9 cellular contexts compared by ENCODE assay signal in the genomic region with DNA sequence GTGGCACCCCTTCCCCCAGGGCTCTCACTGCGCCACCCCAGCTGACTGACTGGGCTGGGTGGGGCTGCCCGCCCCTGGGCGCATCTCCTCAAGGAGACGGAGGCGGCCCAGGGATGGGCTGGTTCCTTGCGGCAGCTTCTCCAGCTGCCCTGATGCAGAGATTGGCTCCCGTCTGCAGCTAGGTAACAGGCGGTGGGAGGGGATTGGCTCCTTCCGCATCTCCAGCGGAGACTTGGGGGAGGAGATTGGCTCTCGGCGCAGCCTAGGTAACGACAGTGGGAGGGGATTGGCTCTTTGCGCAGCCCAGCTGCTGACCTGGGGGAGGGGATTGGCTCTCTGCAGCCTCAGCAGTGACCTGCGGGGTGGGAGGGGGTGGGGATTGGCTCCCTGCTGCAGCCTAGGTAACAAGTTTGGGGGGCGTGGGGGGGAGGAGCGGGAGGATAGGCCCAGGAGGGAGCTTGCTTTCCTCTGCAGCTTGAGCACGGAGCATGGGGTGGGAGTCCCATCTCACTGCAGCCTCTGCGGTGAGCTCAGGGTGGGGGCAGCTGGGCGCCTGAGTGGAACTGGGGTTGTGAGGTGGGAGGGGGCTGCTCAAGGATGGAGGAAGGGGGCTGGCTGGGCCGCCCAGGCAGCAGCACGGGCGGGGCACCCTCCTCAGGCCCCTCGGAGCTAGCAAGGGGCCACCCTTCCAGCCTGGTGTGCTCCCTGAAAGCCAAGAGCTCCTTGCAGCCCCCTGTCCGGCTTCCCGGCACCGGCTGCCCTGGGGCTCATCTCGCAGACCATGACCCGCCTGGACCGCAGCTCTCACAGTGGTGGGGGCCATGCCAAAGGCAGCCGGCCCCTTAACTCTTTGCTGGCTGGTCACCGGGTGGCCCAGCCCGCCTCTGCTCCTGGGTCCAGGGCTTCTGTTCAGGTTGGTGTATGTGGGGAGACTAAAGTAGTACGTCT. TPM values are rescaled to one million over a fixed set of nuclear protein-coding genes. Genes with fewer than 3 reads are reported as not detected.
DNase-seq lines count a peak whose midpoint lies in the region; ATAC-seq and TF ChIP-seq lines count a peak whose summit lies in the region.
"Had no signal": no experiment of that assay in that cellular context is flagged by ENCODE, and none has a peak within 500 bp of the region (broad histone marks: within the 10 kb centered on the region; RNA-seq: fewer than 3 reads in every experiment).

No MANE protein-coding gene starts in this region.

- peaks cover 53% of the 10 kb centered on the region for H3K9me1 ChIP-seq in IMR-90 (ENCODE audit: insufficient read depth, low read length)

- H3K4me2 ChIP-seq in IMR-90 (ENCODE audit: low read depth, low read length) (no peak overlapping the region; the same call in 1 of the 2 replicates), neural progenitor cell (peak overlapping the region; percentile 94)

- TF ChIP-seq POLR2A in IMR-90 (IDR thresholded peaks at IDR 0.05; ENCODE audit: low read depth, low read length), result no peak

- 0 out of 2 replicates have a peak overlapping the region, but pooled peaks have one; percentile 28 for H3K56ac ChIP-seq in IMR-90 (ENCODE audit: extremely low read depth, insufficient read depth, low read length)

- POLR2A ChIA-PET in AG04449 (lab: Yijun Ruan, JAX), result interaction anchor here (2.5 to 3.4 kb wide), 2 partner anchors 14 to 28 kb away, joined by 10 to 18 read pairs; no protein-coding TSS in a partner anchor
- POLR2A ChIA-PET in IMR-90 (lab: Charles Lee; ENCODE audit: unreplicated experiment), result no interaction called here
- POLR2A ChIA-PET in WTC11 (lab: Charles Lee), result interaction anchor here (0.6 to 3.6 kb wide), 15 partner anchors 8 to 233 kb away, joined by 3 to 32 read pairs (median 5); a partner anchor contains a TSS

- H3K4me3 ChIP-seq in AG04449 (ENCODE audit: low read depth, low read length) (peak overlapping the region; percentile 15), IMR-90 (ENCODE audit: insufficient read depth, low read depth, low read length) (no peak overlapping the region), foreskin fibroblast (ENCODE audit: low read depth in 1 of 2, low read length in 2 of 2) (peak overlapping the region; percentile 13 to 42), neural progenitor cell (peak overlapping the region; percentile 61)

- peak overlapping the region in 1 of 2 experiments; percentile 85; a peak in 2 of 4 replicates for H4K8ac ChIP-seq in IMR-90 (ENCODE audit: low read depth in 2 of 2, low read length in 2 of 2)

- peaks cover 73% of the 10 kb centered on the region for H3K4me1 Mint-ChIP-seq in WTC11
- H3K4me1 Mint-ChIP-seq in neural progenitor cell, result peaks cover 64% of the 10 kb centered on the region

- H2BK5ac ChIP-seq in IMR-90 (ENCODE audit: low read depth, low read length, poor library complexity, severe bottlenecking), result no peak overlapping the region

- H3K79me2 ChIP-seq in neural progenitor cell (ENCODE audit: low read depth), result peaks cover 77% of the 10 kb centered on the region

- peak overlapping the region; percentile 82 for H4K91ac ChIP-seq in IMR-90 (ENCODE audit: insufficient read depth, low read depth, low read length)

- H3K9me3 Mint-ChIP-seq in WTC11 (no peaks in the 10 kb centered on the region), neural progenitor cell (no peaks in the 10 kb centered on the region)

- H3K4me1 ChIP-seq in IMR-90 (ENCODE audit: control insufficient read depth, insufficient read depth, low read length), result peaks cover 49% of the 10 kb centered on the region
- peaks cover 38% of the 10 kb centered on the region for H3K4me1 ChIP-seq in neural progenitor cell

- no peak overlapping the region for H4K5ac ChIP-seq in IMR-90 (ENCODE audit: low read depth, low read length)

- in situ Hi-C loops in IMR-90 (cut with MboI; ENCODE audit: low sequenced_read_pairs), result no loop called here

- H3K4me3 Mint-ChIP-seq in WTC11, result peak overlapping the region; percentile 85
- H3K4me3 Mint-ChIP-seq in neural progenitor cell, result peak overlapping the region; percentile 82

- peak overlapping the region; percentile 78; the same call in 1 of the 2 replicates for H2AK5ac ChIP-seq in IMR-90 (ENCODE audit: low read depth, low read length)

- peak overlapping the region; percentile 98 for H3K4ac ChIP-seq in IMR-90 (ENCODE audit: low read depth, low read length)

- H3K23ac ChIP-seq in IMR-90 (ENCODE audit: low read depth, low read length), result peak overlapping the region; percentile 74

- intact Hi-C loops in IMR-90 (cut with micrococcal nuclease), result no loop called here

- no peaks in the 10 kb centered on the region for H3K27me3 ChIP-seq in IMR-90 (ENCODE audit: control insufficient read depth, insufficient read depth, low read length)
- no peaks in the 10 kb centered on the region for H3K27me3 ChIP-seq in neural progenitor cell
- H3K27me3 ChIP-seq: neutrophil had no signal

- 19% methylated on average over 6 of the region's 34 CpGs; no CpG with 5 or more reads in 1 of the 2 experiments for WGBS in IMR-90 (ENCODE audit: extremely low coverage in 2 of 2, insufficient read length in 1 of 2), 2 experiments

- H3K79me1 ChIP-seq in IMR-90 (ENCODE audit: low read depth in 1 of 2, low read length in 2 of 2), result peaks cover 43 to 99% of the 10 kb centered on the region in 2 experiments

- H3K9ac ChIP-seq in IMR-90 (ENCODE audit: low read depth, low read length) (peak overlapping the region; percentile 43; the same call in 1 of the 2 replicates), neural progenitor cell (peak overlapping the region; percentile 56)

- H2BK20ac ChIP-seq in IMR-90 (ENCODE audit: low read depth, low read length), result peak overlapping the region; percentile 80; the same call in 1 of the 2 replicates

- H3K27me3 Mint-ChIP-seq in WTC11 (ENCODE audit: low read depth) (no peaks in the 10 kb centered on the region), neural progenitor cell (ENCODE audit: insufficient read depth, low read depth) (peaks cover 12% of the 10 kb centered on the region)

- peak overlapping the region; percentile 24; the same call in 1 of the 3 replicates for H2BK15ac ChIP-seq in IMR-90 (ENCODE audit: low read depth, low read length)

- no TSS peak for BruUV-seq in IMR-90 (replicated peaks; lab: Mats Ljungman, UMichigan)

- H3K9me3 ChIP-seq in IMR-90 (ENCODE audit: control insufficient read depth, insufficient read depth, low read length) (no peaks in the 10 kb centered on the region), neural progenitor cell (ENCODE audit: low read depth) (no peaks in the 10 kb centered on the region)
- H3K9me3 ChIP-seq: neutrophil had no signal

- no peak overlapping the region for H3K18ac ChIP-seq in IMR-90 (ENCODE audit: low read depth, low read length)

- H3K36me3 Mint-ChIP-seq in WTC11 (peaks cover 58% of the 10 kb centered on the region), neural progenitor cell (peaks cover 38% of the 10 kb centered on the region)

- H3K27ac ChIP-seq in IMR-90 (ENCODE audit: insufficient read depth, low read length), result peak overlapping the region; percentile 11
- peak overlapping the region; percentile 79 for H3K27ac ChIP-seq in neural progenitor cell
- H3K27ac ChIP-seq: neutrophil had no signal

- peak overlapping the region; percentile 79 for H2BK120ac ChIP-seq in IMR-90 (ENCODE audit: low read depth, low read length)

- H3F3A ChIP-seq in neural progenitor cell (ENCODE audit: low read depth), result peaks cover 46% of the 10 kb centered on the region

- peak overlapping the region; percentile 94 for H2AK9ac ChIP-seq in IMR-90 (replicated peaks; ENCODE audit: low read depth, low read length, poor library complexity)

- dilution Hi-C loops in IMR-90 (cut with HindIII; ENCODE audit: low sequenced_read_pairs, unreplicated experiment), result no loop called here

- peak overlapping the region; percentile 99 for H3K27ac Mint-ChIP-seq in WTC11
- peak overlapping the region; percentile 74 for H3K27ac Mint-ChIP-seq in neural progenitor cell

- DNase-seq in AG04449 (ENCODE audit: low read depth, low spot score), result no peak
- DNase-seq in IMR-90, result peak; percentile 60
- DNase-seq in WTC11 (ENCODE audit: low spot score), result peak; percentile 96
- DNase-seq in foreskin fibroblast, result peak; percentile 35 to 88
- DNase-seq in neural progenitor cell (ENCODE audit: low spot score), result peak; percentile 99
- DNase-seq in GDM1 (lab: John Stamatoyannopoulos, UW), result no peak
- DNase-seq in CD1c-positive myeloid dendritic cell (ENCODE audit: extremely low spot score), result no peak

- H3K36me3 ChIP-seq in IMR-90 (ENCODE audit: control insufficient read depth, insufficient read depth, low read length) (peaks cover 70% of the 10 kb centered on the region), neural progenitor cell (no peaks in the 10 kb centered on the region)

- no peak for TF ChIP-seq CTCF in AG04449 (IDR thresholded peaks at IDR 0.05; ENCODE audit: insufficient read depth, low read length, missing control alignments)
- TF ChIP-seq CTCF in IMR-90 (conservative IDR thresholded peaks at IDR 0.05; ENCODE audit: low read depth, low read length), result no peak
- TF ChIP-seq CTCF in WTC11 (IDR thresholded peaks at IDR 0.05), result no peak
- no peak for TF ChIP-seq CTCF in foreskin fibroblast (IDR thresholded peaks at IDR 0.05; ENCODE audit: low read depth, low read length)
- TF ChIP-seq CTCF in neural progenitor cell (IDR thresholded peaks at IDR 0.05), result no peak

- no peak for TF ChIP-seq RAD21 in IMR-90 (IDR thresholded peaks at IDR 0.05; ENCODE audit: low read length)

- H3K14ac ChIP-seq in IMR-90 (replicated peaks; ENCODE audit: low read depth, low read length), result peak overlapping the region; percentile 87

- peak; percentile 10 for ATAC-seq in IMR-90 (ENCODE audit: low read depth)
- peak; percentile 91 for ATAC-seq in WTC11
- ATAC-seq in GM18520 (IDR thresholded peaks at IDR 0.05; ENCODE audit: unreplicated experiment), result no peak

- CTCF ChIA-PET in AG04449 (lab: Yijun Ruan, JAX) (interaction anchor here (1.1 to 8.4 kb wide), 5 partner anchors 11 to 28 kb away, joined by 3 to 42 read pairs (median 14); no protein-coding TSS in a partner anchor), IMR-90 (lab: Yijun Ruan, JAX) (interaction anchor here (0.9 kb wide), 1 partner anchor 29 kb away, joined by 3 read pairs; no protein-coding TSS in a partner anchor), WTC11 (lab: Charles Lee) (interaction anchor here (0.5 to 3.5 kb wide), 16 partner anchors 10 to 1712 kb away, joined by 3 to 29 read pairs (median 6); a partner anchor contains a TSS)

- H2AFZ ChIP-seq in IMR-90 (replicated peaks; ENCODE audit: low read length, poor library complexity) (peak overlapping the region; percentile 9), neural progenitor cell (replicated peaks) (no peak overlapping the region)

- H4K20me1 ChIP-seq in IMR-90 (ENCODE audit: insufficient read depth, low read length), result peaks cover 55% of the 10 kb centered on the region
- H4K20me1 ChIP-seq in neural progenitor cell (ENCODE audit: low read depth), result peaks cover 85% of the 10 kb centered on the region

RNA-seq across cellular contexts. Expression of a gene that starts 6.4 kb away (rescaled TPM):
- 35.6 and 42.8 TPM in 2 replicates for total RNA-seq in IMR-90 (2012; rRNA removed)
- 122 and 125 TPM in 2 replicates for polyA plus RNA-seq in IMR-90 (2012; rRNA removed)
- polyA plus RNA-seq in IMR-90 (2012; cell fraction: cytosol; rRNA removed), result 97.7 and 130 TPM in 2 replicates
- 91.5 and 108 TPM in 2 replicates for polyA plus RNA-seq in IMR-90 (2012; cell fraction: nucleus; rRNA removed; ENCODE audit: low replicate concordance)
- 130 to 149 TPM (median 131 TPM) in 3 replicates for total RNA-seq in WTC11 (2021)
- 73.4 and 104 TPM in 2 replicates for total RNA-seq in neural progenitor cell (ENCODE audit: low replicate concordance)

RNA-seq across cellular contexts. Expression of a gene that starts 16.9 kb away (rescaled TPM):
- total RNA-seq in IMR-90 (2012; rRNA removed), result 41.0 and 60.5 TPM in 2 replicates
- 86.1 and 89.4 TPM in 2 replicates for polyA plus RNA-seq in IMR-90 (2012; rRNA removed)
- 49.6 and 126 TPM in 2 replicates for polyA plus RNA-seq in IMR-90 (2012; cell fraction: cytosol; rRNA removed)
- polyA plus RNA-seq in IMR-90 (2012; cell fraction: nucleus; rRNA removed; ENCODE audit: low replicate concordance), result 26.4 and 100 TPM in 2 replicates
- 0.37 to 0.44 TPM in 2 of 3 replicates, not detected in the other for total RNA-seq in WTC11 (2021)
- 0.30 and 0.74 TPM in 2 replicates for total RNA-seq in neural progenitor cell (ENCODE audit: low replicate concordance)

RNA-seq across cellular contexts. Expression of a gene that starts 46.8 kb away (rescaled TPM):
- 35.0 and 52.2 TPM in 2 replicates for total RNA-seq in IMR-90 (2012; rRNA removed)
- polyA plus RNA-seq in IMR-90 (2012; rRNA removed), result 42.9 and 54.9 TPM in 2 replicates
- polyA plus RNA-seq in IMR-90 (2012; cell fraction: cytosol; rRNA removed), result 12.5 and 21.0 TPM in 2 replicates
- 3.3 and 19.8 TPM in 2 replicates for polyA plus RNA-seq in IMR-90 (2012; cell fraction: nucleus; rRNA removed; ENCODE audit: low replicate concordance)
- total RNA-seq in WTC11 (2021), result 162 to 167 TPM (median 165 TPM) in 3 replicates
- total RNA-seq in neural progenitor cell (ENCODE audit: low replicate concordance), result 206 and 208 TPM in 2 replicates

RNA-seq across cellular contexts. Expression of a gene that starts 53.1 kb away (rescaled TPM):
- 11.7 and 14.7 TPM in 2 replicates for total RNA-seq in IMR-90 (2012; rRNA removed)
- polyA plus RNA-seq in IMR-90 (2012; rRNA removed), result 12.5 and 16.9 TPM in 2 replicates
- 6.7 and 13.4 TPM in 2 replicates for polyA plus RNA-seq in IMR-90 (2012; cell fraction: cytosol; rRNA removed)
- polyA plus RNA-seq in IMR-90 (2012; cell fraction: nucleus; rRNA removed; ENCODE audit: low replicate concordance), result 7.7 and 17.2 TPM in 2 replicates
- total RNA-seq in WTC11 (2021), result 19.3 to 24.5 TPM (median 20.1 TPM) in 3 replicates
- 23.4 and 26.2 TPM in 2 replicates for total RNA-seq in neural progenitor cell (ENCODE audit: low replicate concordance)

Comparison
In these comparisons a context has a peak if more than half of its experiments do, and no peak if none do; other contexts are left out.
1. DNase-seq: peak in IMR-90 (single experiment), WTC11 (single experiment), foreskin fibroblast (2 of 2) and neural progenitor cell (single experiment); none in AG04449 (single experiment), GDM1 (single experiment) and CD1c-positive myeloid dendritic cell (single experiment).
2. RNA of a gene that starts 16.9 kb away (total RNA-seq): 41.0 to 60.5 TPM in IMR-90; 0.37 to 0.44 TPM in WTC11 and 0.30 to 0.74 TPM in neural progenitor cell; every median in the first group is over 10 times any median in the second.